8 cellular contexts compared by ENCODE assay signal in the genomic region with DNA sequence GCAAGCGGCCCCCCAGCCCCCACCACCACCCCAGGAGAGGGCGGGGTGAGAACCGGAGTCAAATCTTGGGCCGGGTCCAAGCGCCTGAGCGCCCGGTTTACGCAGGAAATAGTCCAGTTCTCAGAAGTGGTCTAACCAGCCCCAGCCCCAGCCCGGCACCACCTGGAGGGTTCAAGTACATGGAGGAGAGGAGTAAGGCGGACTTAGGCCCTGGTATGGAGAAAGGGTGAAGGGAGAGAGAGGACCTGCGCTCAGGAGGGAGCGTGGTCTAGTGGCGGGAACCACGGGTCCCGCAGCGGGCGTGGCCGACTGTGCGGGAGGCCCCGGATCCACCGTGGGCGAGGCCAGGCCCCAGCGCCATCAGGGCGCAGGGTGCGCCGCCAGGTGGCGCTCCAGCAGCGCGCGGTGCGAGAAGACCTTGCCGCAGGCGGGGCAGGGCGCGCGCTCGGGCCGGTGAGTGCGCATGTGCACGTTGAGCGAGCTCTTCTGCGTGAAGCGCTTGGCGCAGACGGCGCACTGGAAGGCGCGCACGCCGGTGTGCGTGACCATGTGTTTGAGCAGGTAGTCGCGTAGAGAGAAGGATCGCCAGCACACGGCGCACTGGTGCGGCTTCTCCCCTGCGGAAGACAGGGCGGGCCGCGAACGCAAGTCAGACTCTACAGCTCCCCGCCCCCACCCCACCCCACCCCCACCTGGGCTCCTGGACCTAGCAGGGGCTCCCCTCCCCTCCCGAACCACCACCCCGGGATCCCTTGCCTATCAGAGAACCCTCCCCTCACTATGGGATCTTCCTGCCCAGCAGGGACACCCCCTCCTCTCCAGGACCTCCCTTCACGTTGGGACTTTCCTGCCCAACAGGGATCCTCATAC. TPM values are rescaled to one million over a fixed set of nuclear protein-coding genes. Genes with fewer than 3 reads are reported as not detected.
A peak's percentile ranks its signal among the peaks of the same experiment; 100 is the strongest.
DNase-seq lines count a peak whose midpoint lies in the region; ATAC-seq, FAIRE-seq and TF ChIP-seq lines count a peak whose summit lies in the region.

No MANE protein-coding gene starts in this region.

- FAIRE-seq in keratinocyte (lab: Jason Lieb, UNC): peak; percentile 53

- ATAC-seq in HG03045 (IDR thresholded peaks at IDR 0.05; ENCODE audit: unreplicated experiment): peak; percentile 64
- ATAC-seq in activated CD4-positive, CD25-positive, alpha-beta regulatory T cell treated with anti-CD3 and anti-CD28 coated beads, Interleukin-2, amount 50 U/mL, for 24 hours: peak; percentile 90 to 94
- peak; percentile 91 for ATAC-seq in central memory CD8-positive, alpha-beta T cell (replicated peaks; ENCODE audit: extremely low read depth, poor library complexity, severe bottlenecking)

- H2AFZ ChIP-seq in keratinocyte (ENCODE audit: control insufficient read depth, low read length): peak overlapping the region; percentile 82

- H3K79me2 ChIP-seq in keratinocyte (ENCODE audit: control insufficient read depth, insufficient read depth, low read length): peaks cover 44% of the 10 kb centered on the region

- H3K4me3 ChIP-seq in keratinocyte (ENCODE audit: control insufficient read depth in 2 of 3, extremely low read depth in 1 of 3, insufficient read depth in 2 of 3, low read depth in 1 of 3, low read length in 3 of 3): peak overlapping the region; percentile 45 to 78 (median 68)

- no peaks in the 10 kb centered on the region for H3K9me1 ChIP-seq in keratinocyte (ENCODE audit: control insufficient read depth, extremely low read depth, insufficient read depth, low read length)

- dilution Hi-C loops in keratinocyte (cut with MboI; ENCODE audit: extremely low pct_ligation_motif_present, low sequenced_read_pairs): no loop called here

- H3K4me1 ChIP-seq in keratinocyte (ENCODE audit: control insufficient read depth, extremely low read depth, insufficient read depth, low read length): peaks cover 16% of the 10 kb centered on the region

- peak overlapping the region; percentile 74 for H3K9ac ChIP-seq in keratinocyte (ENCODE audit: control insufficient read depth, extremely low read depth, insufficient read depth, low read length)

- no peaks in the 10 kb centered on the region for H4K20me1 ChIP-seq in keratinocyte (ENCODE audit: control insufficient read depth, extremely low read depth, insufficient read depth, low read length)

- H3K36me3 ChIP-seq in keratinocyte (ENCODE audit: control insufficient read depth in 2 of 2, extremely low read depth in 1 of 2, insufficient read depth in 2 of 2, low read length in 2 of 2): peaks cover 5 to 12% of the 10 kb centered on the region in 2 experiments

- peaks cover 9% of the 10 kb centered on the region for H3K36me3 Mint-ChIP-seq in central memory CD8-positive, alpha-beta T cell (ENCODE audit: insufficient read depth)

- H3K4me1 Mint-ChIP-seq in central memory CD8-positive, alpha-beta T cell: peaks cover 40% of the 10 kb centered on the region

- peak; percentile 73 for DNase-seq in NCI-H2171 (lab: John Stamatoyannopoulos, UW)
- DNase-seq in central memory CD8-positive, alpha-beta T cell (ENCODE audit: low spot score in 2 of 2): peak; percentile 85 to 86
- DNase-seq in keratinocyte (ENCODE audit: low read depth, low spot score): peak; percentile 82
- DNase-seq in stimulated activated CD4-positive, alpha-beta T cell treated with anti-CD3 and anti-CD28 coated beads, Interleukin-12 subunit alpha, Interleukin-12 subunit beta, amount 100 ng/mL, for 48 hours (ENCODE audit: low read depth in 2 of 3, low spot score in 1 of 3): peak; percentile 92 to 97 (median 94)
- DNase-seq in NCI-H82 (lab: John Stamatoyannopoulos, UW): no peak

- peak; percentile 79 to 97 (median 89) for TF ChIP-seq CTCF in keratinocyte (optimal IDR thresholded peaks at IDR 0.05 in 1 of 3, IDR thresholded peaks at IDR 0.05 in 1 of 3, conservative IDR thresholded peaks at IDR 0.05 in 1 of 3; ENCODE audit: extremely low read depth in 1 of 3, insufficient read depth in 2 of 3, low read length in 3 of 3)

- peak overlapping the region; percentile 81 for H3K27ac Mint-ChIP-seq in central memory CD8-positive, alpha-beta T cell (ENCODE audit: low read depth)

- peak overlapping the region; percentile 43 for H3K27ac ChIP-seq in keratinocyte (ENCODE audit: control insufficient read depth, insufficient read depth, low read length)

- no peaks in the 10 kb centered on the region for H3K9me3 ChIP-seq in keratinocyte (ENCODE audit: control insufficient read depth, low read depth, low read length)

- no peaks in the 10 kb centered on the region for H3K9me3 Mint-ChIP-seq in central memory CD8-positive, alpha-beta T cell

- H3K27me3 Mint-ChIP-seq in central memory CD8-positive, alpha-beta T cell: no peaks in the 10 kb centered on the region

- H3K27me3 ChIP-seq in keratinocyte (ENCODE audit: control insufficient read depth, extremely low read depth, insufficient read depth, low read length): no peaks in the 10 kb centered on the region

- H3K4me3 Mint-ChIP-seq in central memory CD8-positive, alpha-beta T cell: peak overlapping the region; percentile 75

- peak overlapping the region; percentile 91 for H3K4me2 ChIP-seq in keratinocyte (ENCODE audit: control insufficient read depth, extremely low read depth, insufficient read depth, low read depth, low read length)

- TF ChIP-seq POLR2A in GM15510 (IDR thresholded peaks at IDR 0.05; ENCODE audit: borderline replicate concordance, extremely low read depth, insufficient read length): peak; percentile 84

RNA-seq across cellular contexts. Expression of gene SLC27A5, which starts 2.1 kb away (rescaled TPM):
- 13.4 to 15.4 TPM (median 14.7 TPM) in 3 replicates for polyA plus RNA-seq in keratinocyte
- polyA plus RNA-seq in keratinocyte (2011; ENCODE audit: low read depth): 1.9 TPM
- 7.9 and 16.2 TPM in 2 replicates for polyA plus RNA-seq in keratinocyte (2011; cell fraction: cytosol; rRNA removed)
- polyA plus RNA-seq in keratinocyte (2011; cell fraction: nucleus; rRNA removed): 5.5 and 8.2 TPM in 2 replicates
- polyA plus RNA-seq in keratinocyte (2012; ENCODE audit: low replicate concordance): 11.7 and 22.5 TPM in 2 replicates
- polyA minus RNA-seq in keratinocyte: 14.4 to 33.3 TPM (median 19.7 TPM) in 3 replicates
- polyA minus RNA-seq in keratinocyte (2011; cell fraction: cytosol; rRNA and poly(A)+ RNA removed): 18.8 TPM
- polyA minus RNA-seq in keratinocyte (2011; cell fraction: nucleus; rRNA and poly(A)+ RNA removed): 4.1 and 5.6 TPM in 2 replicates

RNA-seq across cellular contexts. Expression of gene ZBTB45, which starts 5.7 kb away (rescaled TPM):
- polyA plus RNA-seq in keratinocyte: 3.1 to 8.2 TPM (median 4.6 TPM) in 3 replicates
- polyA plus RNA-seq in keratinocyte (2011; ENCODE audit: low read depth): 2.3 TPM
- polyA plus RNA-seq in keratinocyte (2011; cell fraction: cytosol; rRNA removed): 2.9 and 8.6 TPM in 2 replicates
- 8.5 and 12.5 TPM in 2 replicates for polyA plus RNA-seq in keratinocyte (2011; cell fraction: nucleus; rRNA removed)
- 7.5 and 14.9 TPM in 2 replicates for polyA plus RNA-seq in keratinocyte (2012; ENCODE audit: low replicate concordance)
- polyA minus RNA-seq in keratinocyte: 2.6 to 12.6 TPM (median 3.4 TPM) in 3 replicates
- 15.7 TPM for polyA minus RNA-seq in keratinocyte (2011; cell fraction: cytosol; rRNA and poly(A)+ RNA removed)
- polyA minus RNA-seq in keratinocyte (2011; cell fraction: nucleus; rRNA and poly(A)+ RNA removed): 9.2 and 10.1 TPM in 2 replicates

RNA-seq across cellular contexts. Expression of gene TRIM28, which starts 29.9 kb away (rescaled TPM):
- 290 to 316 TPM (median 298 TPM) in 3 replicates for polyA plus RNA-seq in keratinocyte
- 166 TPM for polyA plus RNA-seq in keratinocyte (2011; ENCODE audit: low read depth)
- polyA plus RNA-seq in keratinocyte (2011; cell fraction: cytosol; rRNA removed): 199 and 380 TPM in 2 replicates
- 344 and 506 TPM in 2 replicates for polyA plus RNA-seq in keratinocyte (2011; cell fraction: nucleus; rRNA removed)
- polyA plus RNA-seq in keratinocyte (2012; ENCODE audit: low replicate concordance): 355 and 492 TPM in 2 replicates
- 1,017 to 2,182 TPM (median 1,062 TPM) in 3 replicates for polyA minus RNA-seq in keratinocyte
- polyA minus RNA-seq in keratinocyte (2011; cell fraction: cytosol; rRNA and poly(A)+ RNA removed): 738 TPM
- polyA minus RNA-seq in keratinocyte (2011; cell fraction: nucleus; rRNA and poly(A)+ RNA removed): 573 and 589 TPM in 2 replicates

RNA-seq across cellular contexts. Expression of gene ZNF446, which starts 37.8 kb away (rescaled TPM):
- 2.1 to 4.7 TPM (median 2.7 TPM) in 3 replicates for polyA plus RNA-seq in keratinocyte
- polyA plus RNA-seq in keratinocyte (2011; ENCODE audit: low read depth): 1.4 TPM
- polyA plus RNA-seq in keratinocyte (2011; cell fraction: cytosol; rRNA removed): 1.5 and 3.5 TPM in 2 replicates
- 6.4 and 9.9 TPM in 2 replicates for polyA plus RNA-seq in keratinocyte (2011; cell fraction: nucleus; rRNA removed)
- polyA plus RNA-seq in keratinocyte (2012; ENCODE audit: low replicate concordance): 3.7 and 3.9 TPM in 2 replicates
- 1.4 to 3.3 TPM (median 2.3 TPM) in 3 replicates for polyA minus RNA-seq in keratinocyte
- polyA minus RNA-seq in keratinocyte (2011; cell fraction: cytosol; rRNA and poly(A)+ RNA removed): 2.1 TPM
- polyA minus RNA-seq in keratinocyte (2011; cell fraction: nucleus; rRNA and poly(A)+ RNA removed): 4.5 and 5.7 TPM in 2 replicates

RNA-seq across cellular contexts. Expression of gene CHMP2A, which starts 41.0 kb away (rescaled TPM):
- 105 to 167 TPM (median 115 TPM) in 3 replicates for polyA plus RNA-seq in keratinocyte
- polyA plus RNA-seq in keratinocyte (2011; ENCODE audit: low read depth): 197 TPM
- 142 and 203 TPM in 2 replicates for polyA plus RNA-seq in keratinocyte (2011; cell fraction: cytosol; rRNA removed)
- 87.9 and 91.0 TPM in 2 replicates for polyA plus RNA-seq in keratinocyte (2011; cell fraction: nucleus; rRNA removed)
- 150 and 159 TPM in 2 replicates for polyA plus RNA-seq in keratinocyte (2012; ENCODE audit: low replicate concordance)
- polyA minus RNA-seq in keratinocyte: 73.6 to 125 TPM (median 114 TPM) in 3 replicates
- polyA minus RNA-seq in keratinocyte (2011; cell fraction: cytosol; rRNA and poly(A)+ RNA removed): 121 TPM
- 22.2 and 26.5 TPM in 2 replicates for polyA minus RNA-seq in keratinocyte (2011; cell fraction: nucleus; rRNA and poly(A)+ RNA removed)
